ENCODE assay signal across 20 cellular contexts in genomic region chr16:26700250-26700649, GRCh38.
DNase-seq lines count a peak whose midpoint lies in the region; ATAC-seq, FAIRE-seq and TF ChIP-seq lines count a peak whose summit lies in the region.
"Had no signal": no experiment of that assay in that cellular context is flagged by ENCODE, and none has a peak within 500 bp of the region (broad histone marks: within the 10 kb centered on the region; RNA-seq: fewer than 3 reads in every experiment).

No MANE protein-coding gene starts in this region.

- H3K36me3 ChIP-seq in DOHH2 (ENCODE audit: control insufficient read depth, low read length) (peaks cover 10% of the 10 kb centered on the region), Karpas-422 (ENCODE audit: insufficient read depth, low read length) (no peaks in the 10 kb centered on the region)

- H3K9me3 ChIP-seq in DOHH2 (ENCODE audit: control insufficient read depth, insufficient read depth, low read length) (peaks cover 32% of the 10 kb centered on the region), Karpas-422 (ENCODE audit: low read length) (peaks cover 4% of the 10 kb centered on the region; the same call in 1 of the 2 replicates)

- H3K4me3 Mint-ChIP-seq in WTC11: no peak overlapping the region
- H3K4me3 Mint-ChIP-seq: CD4-positive, alpha-beta memory T cell had no signal

- CTCF ChIA-PET in WTC11 (lab: Charles Lee): no interaction called here

- H4K20me1 ChIP-seq in DOHH2 (ENCODE audit: control insufficient read depth, insufficient read depth, low read depth, low read length) (no peaks in the 10 kb centered on the region), Karpas-422 (ENCODE audit: insufficient read depth, low read depth, low read length) (no peaks in the 10 kb centered on the region)

- no peaks in the 10 kb centered on the region for H3K79me2 ChIP-seq in DOHH2 (ENCODE audit: control insufficient read depth, low read length)
- no peaks in the 10 kb centered on the region for H3K79me2 ChIP-seq in Karpas-422 (ENCODE audit: low read length)

- peaks cover 63% of the 10 kb centered on the region for H3K4me1 ChIP-seq in DOHH2 (ENCODE audit: control insufficient read depth, low read length)
- H3K4me1 ChIP-seq in Karpas-422 (ENCODE audit: low read length): peaks cover 34% of the 10 kb centered on the region

- no peaks in the 10 kb centered on the region for H3K27me3 ChIP-seq in DOHH2 (ENCODE audit: control insufficient read depth, low read length)
- H3K27me3 ChIP-seq in Karpas-422 (ENCODE audit: low read length): no peaks in the 10 kb centered on the region

- no peak overlapping the region for H2AFZ ChIP-seq in Karpas-422 (ENCODE audit: low read length)
- H2AFZ ChIP-seq: GM23248 had no signal

- H3K36me3 Mint-ChIP-seq in WTC11: peaks cover 4% of the 10 kb centered on the region; the same call in 1 of the 2 replicates
- H3K36me3 Mint-ChIP-seq: CD4-positive, alpha-beta memory T cell had no signal

- no peak for FAIRE-seq in frontal cortex (lab: Jason Lieb, UNC)
- FAIRE-seq: GM12878, GM19239, H1 had no signal

- no peak overlapping the region for H3K27ac Mint-ChIP-seq in WTC11
- H3K27ac Mint-ChIP-seq: CD4-positive, alpha-beta memory T cell had no signal

- no peak for TF ChIP-seq CTCF in DOHH2 (IDR thresholded peaks at IDR 0.05; ENCODE audit: low read depth, low read length, poor library complexity, severe bottlenecking)
- TF ChIP-seq CTCF in WTC11 (IDR thresholded peaks at IDR 0.05): no peak

- H3K4me1 Mint-ChIP-seq in WTC11: peaks cover 10% of the 10 kb centered on the region
- H3K4me1 Mint-ChIP-seq: CD4-positive, alpha-beta memory T cell had no signal

- no peaks in the 10 kb centered on the region for H3K9me2 ChIP-seq in DOHH2 (replicated peaks; ENCODE audit: control insufficient read depth, low read length)
- no peaks in the 10 kb centered on the region for H3K9me2 ChIP-seq in Karpas-422 (replicated peaks; ENCODE audit: insufficient read depth, low read length)

- H3K27ac ChIP-seq in DOHH2 (ENCODE audit: low read depth, low read length): peak overlapping the region; percentile 96
- peak overlapping the region; percentile 84; the same call in 1 of the 2 replicates for H3K27ac ChIP-seq in Karpas-422 (ENCODE audit: low read length)
- H3K27ac ChIP-seq: GM23248 had no signal

- H3F3A ChIP-seq in DOHH2 (ENCODE audit: control insufficient read depth, insufficient read depth): peaks cover 21% of the 10 kb centered on the region

- H3K4me2 ChIP-seq in DOHH2 (ENCODE audit: low read length) (no peak overlapping the region), Karpas-422 (ENCODE audit: low read depth, low read length, poor library complexity, severe bottlenecking) (no peak overlapping the region)

- ATAC-seq in WTC11: no peak
- ATAC-seq: GM12878 had no signal

- POLR2A ChIA-PET in WTC11 (lab: Charles Lee): no interaction called here

- H3K9me3 Mint-ChIP-seq in WTC11: peaks cover 25% of the 10 kb centered on the region

- H3K4me3 ChIP-seq in DOHH2 (ENCODE audit: low read length) (no peak overlapping the region), Karpas-422 (ENCODE audit: low read length) (no peak overlapping the region)
- H3K4me3 ChIP-seq: GM12878, GM23248 had no signal

- H3K9ac ChIP-seq in Karpas-422 (ENCODE audit: low read length): no peak overlapping the region
- H3K9ac ChIP-seq: GM23248 had no signal

- DNase-seq in Karpas-422: no peak
- DNase-seq in WTC11 (ENCODE audit: low spot score): no peak
- DNase-seq in DMS79 (lab: John Stamatoyannopoulos, UW): no peak
- no peak for DNase-seq in MV-4-11 (lab: John Stamatoyannopoulos, UW)
- DNase-seq in frontal cortex (ENCODE audit: low spot score in 2 of 2): no peak
- DNase-seq: C1 segment of cervical spinal cord; Calu3; CD4-positive, alpha-beta memory T cell; COR-L47; DMS53; DND-41; EL; GDM1; GM23248; H7; HCEC 1CT had no signal

- H3K27me3 Mint-ChIP-seq in WTC11 (ENCODE audit: low read depth): peaks cover 4% of the 10 kb centered on the region; the same call in 1 of the 2 replicates

TF ChIP-seq in WTC11, 78 proteins besides CTCF, POLR2A, EP300 and RAD21:
- TF ChIP-seq ZNF317 (CRISPR knock-in tag; IDR thresholded peaks at IDR 0.05; ENCODE audit: borderline replicate concordance, low read depth) (peak; percentile 85), ESRRA (CRISPR knock-in tag; IDR thresholded peaks at IDR 0.05; ENCODE audit: borderline replicate concordance) (no peak), NR1H2 (CRISPR knock-in tag; IDR thresholded peaks at IDR 0.05) (no peak)
